9 cellular contexts compared by ENCODE assay signal in the genomic region with DNA sequence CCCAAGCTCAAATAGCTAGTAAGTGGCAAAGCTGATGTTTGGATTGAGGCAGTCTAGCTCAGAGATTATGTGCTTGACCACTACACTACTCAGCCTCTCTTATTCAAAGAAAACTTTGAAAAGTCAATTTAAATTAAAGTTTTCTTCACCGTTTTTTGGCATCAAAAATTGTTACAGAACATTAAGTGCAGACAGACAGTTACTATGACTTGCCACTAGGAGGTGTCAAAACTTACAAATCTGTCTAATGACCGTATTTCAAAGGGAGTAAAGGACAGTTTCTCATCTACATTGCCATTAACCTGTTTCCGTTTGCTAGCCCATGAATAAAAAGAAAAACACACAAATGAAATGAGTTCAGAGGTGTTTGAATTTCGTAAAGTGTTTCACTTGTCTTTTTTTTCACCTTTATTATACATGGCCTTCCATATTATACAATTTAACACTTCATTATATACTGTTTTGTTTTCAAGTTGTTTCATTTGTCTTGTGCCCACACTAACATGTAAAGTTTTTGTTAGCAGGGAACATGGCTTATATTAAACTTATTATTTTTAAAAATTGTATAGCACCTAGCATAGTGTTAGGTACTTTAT. TPM values are rescaled to one million over a fixed set of nuclear protein-coding genes. Genes with fewer than 3 reads are reported as not detected.
DNase-seq lines count a peak whose midpoint lies in the region; ATAC-seq and TF ChIP-seq lines count a peak whose summit lies in the region.
"Had no signal": no experiment of that assay in that cellular context is flagged by ENCODE, and none has a peak within 500 bp of the region (broad histone marks: within the 10 kb centered on the region; RNA-seq: fewer than 3 reads in every experiment).

No MANE protein-coding gene starts in this region.

- H3K27me3 ChIP-seq in CD4-positive, CD25-positive, alpha-beta regulatory T cell (ENCODE audit: control insufficient read depth, insufficient read depth, low read length): peaks cover 11% of the 10 kb centered on the region
- H3K27me3 ChIP-seq in OCI-LY1 (ENCODE audit: insufficient read depth, low read length) (no peaks in the 10 kb centered on the region), colonic mucosa (no peaks in the 10 kb centered on the region)

- H3F3A ChIP-seq in OCI-LY1 (ENCODE audit: insufficient read depth, low read length): peaks cover 4% of the 10 kb centered on the region; the same call in 1 of the 2 replicates

- no peaks in the 10 kb centered on the region for H3K9me3 ChIP-seq in CD4-positive, CD25-positive, alpha-beta regulatory T cell (ENCODE audit: control insufficient read depth in 2 of 2, low read length in 2 of 2)
- H3K9me3 ChIP-seq in OCI-LY1 (ENCODE audit: low read length) (no peaks in the 10 kb centered on the region), colonic mucosa (no peaks in the 10 kb centered on the region)
- H3K9me3 ChIP-seq: SJSA1 had no signal

- H3K36me3 ChIP-seq in CD4-positive, CD25-positive, alpha-beta regulatory T cell (ENCODE audit: control insufficient read depth, insufficient read depth, low read length): no peaks in the 10 kb centered on the region
- H3K36me3 ChIP-seq in OCI-LY1 (ENCODE audit: insufficient read depth, low read length) (no peaks in the 10 kb centered on the region), colonic mucosa (no peaks in the 10 kb centered on the region)
- H3K36me3 ChIP-seq: SJSA1 had no signal

- peaks cover 63% of the 10 kb centered on the region for H3K27me3 Mint-ChIP-seq in CD4-positive, CD25-positive, alpha-beta regulatory T cell

- no peaks in the 10 kb centered on the region for H3K4me1 ChIP-seq in CD4-positive, CD25-positive, alpha-beta regulatory T cell (ENCODE audit: control insufficient read depth, insufficient read depth, low read length, poor library complexity, severe bottlenecking)
- H3K4me1 ChIP-seq in OCI-LY1 (ENCODE audit: insufficient read depth, low read length, severe bottlenecking) (peaks cover 56% of the 10 kb centered on the region), colonic mucosa (no peaks in the 10 kb centered on the region)
- H3K4me1 ChIP-seq: SJSA1 had no signal

- no peak overlapping the region for H3K4me3 Mint-ChIP-seq in CD4-positive, CD25-positive, alpha-beta regulatory T cell

- peak; percentile 61 to 77 for ATAC-seq in CD4-positive, CD25-positive, alpha-beta regulatory T cell (ENCODE audit: low read depth in 2 of 2)
- peak; percentile 65 for ATAC-seq in GM18520 (IDR thresholded peaks at IDR 0.05; ENCODE audit: unreplicated experiment)
- peak; percentile 70 for ATAC-seq in HG03521 (IDR thresholded peaks at IDR 0.05; ENCODE audit: unreplicated experiment)
- no peak for ATAC-seq in GM19397 (IDR thresholded peaks at IDR 0.05; ENCODE audit: unreplicated experiment)

- no peak overlapping the region for H3K27ac ChIP-seq in CD4-positive, CD25-positive, alpha-beta regulatory T cell (ENCODE audit: insufficient read depth, low read length, poor library complexity, severe bottlenecking)
- H3K27ac ChIP-seq in OCI-LY1 (ENCODE audit: low read depth, low read length, poor library complexity, severe bottlenecking): peak overlapping the region; percentile 98
- no peak overlapping the region for H3K27ac ChIP-seq in colonic mucosa
- H3K27ac ChIP-seq: SJSA1 had no signal

- peak in 2 of 3 donors; percentile 65 to 73 for DNase-seq in CD4-positive, CD25-positive, alpha-beta regulatory T cell
- DNase-seq in colonic mucosa: no peak
- DNase-seq in middle frontal gyrus (ENCODE audit: extremely low spot score, low spot score): peak; percentile 18
- no peak for DNase-seq in HuH-7.5 (ENCODE audit: low spot score)

- H3K36me3 Mint-ChIP-seq in CD4-positive, CD25-positive, alpha-beta regulatory T cell: no peaks in the 10 kb centered on the region

- H3K4me2 ChIP-seq in OCI-LY1 (ENCODE audit: low read length): peak overlapping the region; percentile 55

- no peaks in the 10 kb centered on the region for H3K79me2 ChIP-seq in OCI-LY1 (ENCODE audit: insufficient read depth, low read length)

- H4K20me1 ChIP-seq in OCI-LY1 (ENCODE audit: insufficient read depth, low read length): no peaks in the 10 kb centered on the region

- TF ChIP-seq CTCF in OCI-LY1 (IDR thresholded peaks at IDR 0.05; ENCODE audit: low read length) (peak; percentile 94), colonic mucosa (IDR thresholded peaks at IDR 0.05) (peak; percentile 63)

- H3K4me3 ChIP-seq in CD4-positive, CD25-positive, alpha-beta regulatory T cell (ENCODE audit: low read depth, low read length): no peak overlapping the region
- H3K4me3 ChIP-seq in OCI-LY1 (ENCODE audit: low read depth, low read length, poor library complexity, severe bottlenecking) (peak overlapping the region; percentile 28), colonic mucosa (no peak overlapping the region)
- H3K4me3 ChIP-seq: SJSA1 had no signal

- no peak overlapping the region for H3K27ac Mint-ChIP-seq in CD4-positive, CD25-positive, alpha-beta regulatory T cell

- no peaks in the 10 kb centered on the region for H3K9me3 Mint-ChIP-seq in CD4-positive, CD25-positive, alpha-beta regulatory T cell

- H2AFZ ChIP-seq in OCI-LY1 (ENCODE audit: low read length): no peak overlapping the region

- intact Hi-C loops in colonic mucosa (cut with DNase I): loop anchor here (2.0 kb wide), 1 partner anchor 41 kb away; no protein-coding TSS in a partner anchor

- no peaks in the 10 kb centered on the region for H3K9me2 ChIP-seq in OCI-LY1 (ENCODE audit: low read depth, low read length)

- H3K4me1 Mint-ChIP-seq in CD4-positive, CD25-positive, alpha-beta regulatory T cell: peaks cover 0 to 5% (median 2%) of the 10 kb centered on the region in 4 donors

- H3K9ac ChIP-seq in OCI-LY1 (ENCODE audit: low read length) (peak overlapping the region; percentile 67), colonic mucosa (ENCODE audit: low read depth in 2 of 2, low read length in 2 of 2) (no peak overlapping the region)

RNA-seq across cellular contexts. Expression of gene MTF2, which starts 57.4 kb away (rescaled TPM):
- total RNA-seq in CD4-positive, CD25-positive, alpha-beta regulatory T cell: 53.0 TPM
- 10 to 100 TPM; 63.5 to 80.5 (median 77.7) TPM for polyA plus RNA-seq in CD4-positive, CD25-positive, alpha-beta regulatory T cell
- total RNA-seq in colonic mucosa: 10 to 100 TPM; 26.5 to 33.4 TPM

Comparison
In these comparisons a context has a peak if more than half of its experiments do, and no peak if none do; other contexts are left out.
1. DNase-seq: peak in CD4-positive, CD25-positive, alpha-beta regulatory T cell (2 of 3) and middle frontal gyrus (single experiment); none in colonic mucosa (single experiment) and HuH-7.5 (single experiment).